In the genomic region with DNA sequence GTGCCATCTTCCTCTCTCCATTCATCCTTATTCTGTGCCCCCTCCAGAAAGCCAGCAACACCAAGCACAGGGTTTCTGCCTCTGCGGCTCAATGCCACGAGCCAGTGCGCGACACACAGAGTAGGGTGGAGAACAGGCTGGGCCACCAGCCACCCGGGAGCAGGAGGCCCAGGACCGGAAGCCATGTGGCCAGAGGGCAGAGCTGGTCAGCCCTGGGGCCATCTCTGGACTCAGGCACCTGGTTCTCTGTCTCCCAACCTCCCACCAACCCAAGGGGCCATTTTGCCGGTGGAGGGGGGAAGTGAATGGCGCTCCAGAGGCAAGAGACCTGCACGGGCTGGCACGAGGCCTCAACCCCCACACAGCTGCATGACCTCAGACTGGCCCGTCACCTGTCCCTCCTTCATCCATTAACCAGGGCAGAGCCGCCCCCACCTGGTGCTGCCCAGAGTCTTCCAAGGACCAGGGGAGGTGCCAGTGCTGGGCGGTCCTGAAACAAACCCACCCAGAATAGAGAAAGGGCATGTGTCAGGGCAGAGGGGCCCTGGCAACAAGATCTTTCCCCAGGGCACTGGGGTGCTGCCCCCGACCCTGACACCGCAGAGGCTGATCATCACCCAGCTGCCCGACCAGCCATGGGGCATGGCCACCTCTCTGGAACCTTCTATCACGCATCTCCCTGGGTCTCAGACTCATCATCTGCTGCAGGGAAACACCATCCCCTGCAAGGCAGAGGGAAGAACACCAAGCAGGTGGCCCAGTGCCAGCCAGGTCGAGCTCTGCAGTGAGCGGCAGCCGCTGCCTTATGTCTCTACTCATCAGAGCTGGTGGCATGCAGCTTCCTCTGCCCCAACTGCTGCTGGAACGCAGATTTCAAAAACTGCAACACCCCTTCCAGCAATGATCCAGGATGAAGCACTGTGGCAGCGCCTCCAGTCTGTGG, we compare ENCODE assay signal across 10 cellular contexts. TPM values are rescaled to one million over a fixed set of nuclear protein-coding genes. Genes with fewer than 3 reads are reported as not detected.
DNase-seq lines count a peak whose midpoint lies in the region; ATAC-seq, FAIRE-seq and TF ChIP-seq lines count a peak whose summit lies in the region.
"Had no signal": no experiment of that assay in that cellular context is flagged by ENCODE, and none has a peak within 500 bp of the region (broad histone marks: within the 10 kb centered on the region; RNA-seq: fewer than 3 reads in every experiment).

No MANE protein-coding gene starts in this region.

- H3K27me3 Mint-ChIP-seq in endodermal cell (ENCODE audit: insufficient read depth) (no peaks in the 10 kb centered on the region), osteocyte (ENCODE audit: unreplicated experiment) (no peaks in the 10 kb centered on the region)

- peaks cover 5% of the 10 kb centered on the region for H3K4me1 Mint-ChIP-seq in endodermal cell
- H3K4me1 Mint-ChIP-seq in osteocyte (ENCODE audit: unreplicated experiment), result peaks cover 49% of the 10 kb centered on the region

- H3K9me3 ChIP-seq in endodermal cell (ENCODE audit: control insufficient read depth, low read length), result no peaks in the 10 kb centered on the region

- no peak for FAIRE-seq in GM12891 (lab: Jason Lieb, UNC)

- H3K9me3 Mint-ChIP-seq in endodermal cell, result no peaks in the 10 kb centered on the region
- no peaks in the 10 kb centered on the region for H3K9me3 Mint-ChIP-seq in osteocyte (ENCODE audit: unreplicated experiment)

- no peak for TF ChIP-seq POLR2A in GM12891 (IDR thresholded peaks at IDR 0.05; ENCODE audit: low read depth, low read length)

- no peak overlapping the region for H3K27ac Mint-ChIP-seq in endodermal cell
- peak overlapping the region; percentile 35 for H3K27ac Mint-ChIP-seq in osteocyte (ENCODE audit: unreplicated experiment)

- DNase-seq in GM12891 (ENCODE audit: insufficient read length, low spot score) (no peak), LHCN-M2 (ENCODE audit: low read depth) (peak; percentile 84), endodermal cell (no peak), osteocyte (ENCODE audit: extremely low spot score, unreplicated experiment) (no peak), NCI-H2196 (lab: John Stamatoyannopoulos, UW; ENCODE audit: unreplicated experiment) (no peak), NCI-H748 treated with DMSO at 0.1 percent for 48 hours (lab: John Stamatoyannopoulos, UW) (no peak)
- DNase-seq: activated gamma-delta T cell treated with Interleukin-2 at 50 U/mL for 16 hours, NCI-H1105 had no signal

- no peak overlapping the region for H3K9ac ChIP-seq in endodermal cell (ENCODE audit: extremely low read depth, low read length, poor library complexity, severe bottlenecking)

- H3K4me3 Mint-ChIP-seq in endodermal cell (no peak overlapping the region), osteocyte (ENCODE audit: unreplicated experiment) (peak overlapping the region; percentile 34)

- no peak for ATAC-seq in GM18511 (IDR thresholded peaks at IDR 0.05; ENCODE audit: unreplicated experiment)
- ATAC-seq in HG02973 (IDR thresholded peaks at IDR 0.05; ENCODE audit: unreplicated experiment), result no peak

- no peaks in the 10 kb centered on the region for H3K36me3 ChIP-seq in endodermal cell (ENCODE audit: control insufficient read depth, insufficient read depth, low read length)

- WGBS in endodermal cell (ENCODE audit: insufficient coverage in 1 of 2, insufficient read length in 1 of 2), 2 experiments, result 95 to 97% methylated on average over 12 to 21 of the region's 22 CpGs

- no peaks in the 10 kb centered on the region for H3K4me1 ChIP-seq in endodermal cell (ENCODE audit: control insufficient read depth, insufficient read depth, low read length)

- no peaks in the 10 kb centered on the region for H3K27me3 ChIP-seq in endodermal cell (ENCODE audit: control insufficient read depth, insufficient read depth, low read length, poor library complexity, severe bottlenecking)

- no peak overlapping the region for H3K4me3 ChIP-seq in endodermal cell (ENCODE audit: low read length)

- H3K27ac ChIP-seq in endodermal cell (ENCODE audit: low read depth, low read length), result peak overlapping the region; percentile 57

- TF ChIP-seq CTCF in endodermal cell (conservative IDR thresholded peaks at IDR 0.05) (no peak), osteocyte (IDR thresholded peaks at IDR 0.05) (no peak)

- H3K36me3 Mint-ChIP-seq in endodermal cell (ENCODE audit: low read depth) (no peaks in the 10 kb centered on the region), osteocyte (ENCODE audit: unreplicated experiment) (no peaks in the 10 kb centered on the region)

TF ChIP-seq in GM12891, 5 proteins besides CTCF, POLR2A, EP300 and RAD21:
- TF ChIP-seq SPI1 (IDR thresholded peaks at IDR 0.05; ENCODE audit: low read depth, low read length) (0 out of 2 replicates have a peak, but pooled peaks have one; percentile 9), POLR2AphosphoS5 (IDR thresholded peaks at IDR 0.05; ENCODE audit: low read depth, low read length) (no peak)

RNA-seq across cellular contexts. Expression of gene VAV2, which starts 11.9 kb away (rescaled TPM):
- 25.3 TPM for polyA plus RNA-seq in GM12891 (2012; ENCODE audit: low read depth, missing spikeins)
- 9.9 and 13.0 TPM in 2 replicates for total RNA-seq in LHCN-M2 (2014; rRNA removed)
- polyA plus RNA-seq in LHCN-M2 (2012), result 12.1 TPM
- 10 to 100 TPM; 29.8 to 35.9 TPM for total RNA-seq in endodermal cell
- polyA plus RNA-seq in endodermal cell (2013, experiment 1 of 2), result 35.5 TPM
- 31.9 TPM for polyA plus RNA-seq in endodermal cell (2013, experiment 2 of 2)
- 21.5 and 24.4 TPM in 2 replicates for total RNA-seq in osteocyte

RNA-seq across cellular contexts. Expression of gene BRD3OS, which starts 45.1 kb away (rescaled TPM):
- 6.2 TPM for polyA plus RNA-seq in GM12891 (2012; ENCODE audit: low read depth, missing spikeins)
- total RNA-seq in LHCN-M2 (2014; rRNA removed) (17.7 and 21.5 TPM in 2 replicates), endodermal cell (10 to 100 TPM; 19.0 to 26.5 TPM), osteocyte (19.9 and 22.0 TPM in 2 replicates)
- 15.8 TPM for polyA plus RNA-seq in LHCN-M2 (2012)
- 24.2 TPM for polyA plus RNA-seq in endodermal cell (2013, experiment 1 of 2)
- 19.7 TPM for polyA plus RNA-seq in endodermal cell (2013, experiment 2 of 2)
